19 cellular contexts compared by ENCODE assay signal in the genomic region with DNA sequence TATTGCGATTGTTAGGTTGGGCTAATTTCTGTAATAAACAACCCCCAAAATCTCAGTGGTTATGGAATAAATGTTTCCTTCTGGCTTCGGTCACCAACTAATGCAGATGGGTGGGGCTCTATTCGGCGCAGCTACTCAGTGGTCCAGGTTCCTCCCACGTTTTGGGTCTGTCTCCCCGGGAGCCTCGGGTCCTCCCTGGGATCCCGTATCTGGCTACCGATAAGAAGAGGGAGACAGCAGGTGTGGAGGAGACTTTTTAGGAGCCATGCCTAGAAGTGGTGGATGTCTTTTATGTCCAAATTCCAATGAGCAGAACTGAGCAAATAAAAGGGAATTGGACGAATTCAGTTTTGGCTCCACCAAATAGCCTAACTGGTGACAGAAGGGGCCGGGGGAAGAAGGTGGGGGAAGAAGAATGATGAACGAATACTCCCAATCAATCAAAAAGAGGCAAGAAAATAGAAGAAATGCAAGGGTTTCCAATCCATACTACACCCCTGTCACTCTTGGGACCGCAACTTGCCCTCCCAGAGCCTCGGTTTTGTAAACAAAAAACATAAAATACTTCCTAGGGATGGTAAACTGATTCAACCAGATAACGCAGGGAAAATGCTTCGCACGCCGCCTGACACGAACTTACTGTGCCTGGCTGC. TPM values are rescaled to one million over a fixed set of nuclear protein-coding genes. Genes with fewer than 3 reads are reported as not detected.
A peak's percentile ranks its signal among the peaks of the same experiment; 100 is the strongest.
DNase-seq lines count a peak whose midpoint lies in the region; ATAC-seq and TF ChIP-seq lines count a peak whose summit lies in the region.
"Had no signal": no experiment of that assay in that cellular context is flagged by ENCODE, and none has a peak within 500 bp of the region (broad histone marks: within the 10 kb centered on the region; RNA-seq: fewer than 3 reads in every experiment).

No MANE protein-coding gene starts in this region.

- no peaks in the 10 kb centered on the region for H3K36me3 ChIP-seq in esophagus muscularis mucosa
- H3K36me3 ChIP-seq: heart right ventricle, sigmoid colon, thoracic aorta had no signal

- 22% methylated on average over 19 of the region's 19 CpGs for WGBS in esophagus muscularis mucosa

- H3K27ac ChIP-seq in esophagus muscularis mucosa (replicated peaks in 1 of 4): no peak overlapping the region
- H3K27ac ChIP-seq: 22Rv1, heart right ventricle, sigmoid colon, thoracic aorta had no signal

- H3K9me3 Mint-ChIP-seq in neural crest cell: peaks cover 5% of the 10 kb centered on the region

- H3K4me3 Mint-ChIP-seq in neural crest cell: peak overlapping the region; percentile 91
- H3K4me3 Mint-ChIP-seq: activated CD4-positive, alpha-beta memory T cell treated with anti-CD3 and anti-CD28 coated beads for 36 hours; activated naive CD4-positive, alpha-beta T cell treated with anti-CD3 and anti-CD28 coated beads, Interleukin-2, amount 50 U/mL, for 24 hours; IgD-negative memory B cell had no signal

- no peaks in the 10 kb centered on the region for H3K4me1 ChIP-seq in esophagus muscularis mucosa
- H3K4me1 ChIP-seq: heart right ventricle, sigmoid colon had no signal

- H3K27ac Mint-ChIP-seq in neural crest cell (ENCODE audit: unreplicated experiment): no peak overlapping the region
- H3K27ac Mint-ChIP-seq: activated CD4-positive, alpha-beta memory T cell treated with anti-CD3 and anti-CD28 coated beads for 36 hours; activated naive CD4-positive, alpha-beta T cell treated with anti-CD3 and anti-CD28 coated beads, Interleukin-2, amount 50 U/mL, for 24 hours; IgD-negative memory B cell had no signal

- peaks cover 0 to 36% (median 0%) of the 10 kb centered on the region in 4 donors for H3K27me3 ChIP-seq in esophagus muscularis mucosa

- peaks cover 75% of the 10 kb centered on the region for H3K27me3 Mint-ChIP-seq in neural crest cell (ENCODE audit: low read depth)

- H3K36me3 Mint-ChIP-seq in neural crest cell (ENCODE audit: low read depth): peaks cover 3% of the 10 kb centered on the region
- H3K36me3 Mint-ChIP-seq: IgD-negative memory B cell had no signal

- TF ChIP-seq CTCF in NB4 (IDR thresholded peaks at IDR 0.05; ENCODE audit: low read depth, low read length) (no peak), esophagus muscularis mucosa (IDR thresholded peaks at IDR 0.05) (no peak), neural crest cell (conservative IDR thresholded peaks at IDR 0.05) (no peak)

- intact Hi-C loops in esophagus muscularis mucosa (cut with DNase I): no loop called here

- H3K4me1 Mint-ChIP-seq in neural crest cell: peaks cover 8% of the 10 kb centered on the region
- H3K4me1 Mint-ChIP-seq: activated naive CD4-positive, alpha-beta T cell treated with anti-CD3 and anti-CD28 coated beads, Interleukin-2, amount 50 U/mL, for 24 hours; IgD-negative memory B cell had no signal

- H3K4me3 ChIP-seq in NB4 (ENCODE audit: low read depth, low read length) (peak overlapping the region; percentile 14), esophagus muscularis mucosa (no peak overlapping the region)
- H3K4me3 ChIP-seq: GM12878, sigmoid colon, thoracic aorta had no signal

- TF ChIP-seq POLR2A in NB4 (IDR thresholded peaks at IDR 0.05; ENCODE audit: extremely low read depth, insufficient read length) (no peak), esophagus muscularis mucosa (IDR thresholded peaks at IDR 0.05; ENCODE audit: low read depth) (no peak)

- DNase-seq in DMS 273 (lab: John Stamatoyannopoulos, UW; ENCODE audit: unreplicated experiment): peak; percentile 14
- DNase-seq in DMS 273 treated with DMSO at 0.1 percent for 48 hours (lab: John Stamatoyannopoulos, UW): no peak
- no peak for DNase-seq in NB4 (ENCODE audit: low read depth)
- peak; percentile 81 for DNase-seq in esophagus muscularis mucosa (ENCODE audit: extremely low spot score)
- DNase-seq in neural crest cell (ENCODE audit: low read depth, low spot score): no peak
- DNase-seq in NCI-H510A treated with DMSO at 0.1 percent for 48 hours (lab: John Stamatoyannopoulos, UW): no peak
- DNase-seq: Calu3, NCI-H1694, sigmoid colon had no signal

- ATAC-seq in GM21360 (IDR thresholded peaks at IDR 0.05; ENCODE audit: unreplicated experiment) (no peak), GM21619 (IDR thresholded peaks at IDR 0.05; ENCODE audit: unreplicated experiment) (no peak)

- TF ChIP-seq EP300 in esophagus muscularis mucosa (IDR thresholded peaks at IDR 0.05): no peak

- H3K9me3 ChIP-seq in esophagus muscularis mucosa: peaks cover 0 to 42% (median 7%) of the 10 kb centered on the region in 4 donors
- H3K9me3 ChIP-seq: thoracic aorta had no signal

RNA-seq across cellular contexts. Expression of a gene that starts 0.5 kb away (rescaled TPM):
- total RNA-seq in esophagus muscularis mucosa (not detected), neural crest cell (0.14 TPM in 1 of 2 replicates, not detected in the other)
- total RNA-seq: activated CD4-positive, alpha-beta memory T cell treated with anti-CD3 and anti-CD28 coated beads for 36 hours; Calu3; GM12878; heart right ventricle; mononuclear cell; sigmoid colon; thoracic aorta had no signal

Comparison
In these comparisons a context has a peak if more than half of its experiments do, and no peak if none do; other contexts are left out.
1. DNase-seq: peak in DMS 273 (single experiment) and esophagus muscularis mucosa (single experiment); none in DMS 273 treated with DMSO at 0.1 percent for 48 hours (single experiment), NB4 (single experiment), neural crest cell (single experiment) and NCI-H510A treated with DMSO at 0.1 percent for 48 hours (single experiment).